1 cellular context compared by ENCODE assay signal in genomic region chr15:67399925-67400324, GRCh38.
TF ChIP-seq lines count a peak whose summit lies in the region.

No MANE protein-coding gene starts in this region.

TF ChIP-seq in K562, 482 proteins besides CTCF, POLR2A, EP300 and RAD21 (continued from another document and continues in another):
- TF ChIP-seq, protein P1, sequence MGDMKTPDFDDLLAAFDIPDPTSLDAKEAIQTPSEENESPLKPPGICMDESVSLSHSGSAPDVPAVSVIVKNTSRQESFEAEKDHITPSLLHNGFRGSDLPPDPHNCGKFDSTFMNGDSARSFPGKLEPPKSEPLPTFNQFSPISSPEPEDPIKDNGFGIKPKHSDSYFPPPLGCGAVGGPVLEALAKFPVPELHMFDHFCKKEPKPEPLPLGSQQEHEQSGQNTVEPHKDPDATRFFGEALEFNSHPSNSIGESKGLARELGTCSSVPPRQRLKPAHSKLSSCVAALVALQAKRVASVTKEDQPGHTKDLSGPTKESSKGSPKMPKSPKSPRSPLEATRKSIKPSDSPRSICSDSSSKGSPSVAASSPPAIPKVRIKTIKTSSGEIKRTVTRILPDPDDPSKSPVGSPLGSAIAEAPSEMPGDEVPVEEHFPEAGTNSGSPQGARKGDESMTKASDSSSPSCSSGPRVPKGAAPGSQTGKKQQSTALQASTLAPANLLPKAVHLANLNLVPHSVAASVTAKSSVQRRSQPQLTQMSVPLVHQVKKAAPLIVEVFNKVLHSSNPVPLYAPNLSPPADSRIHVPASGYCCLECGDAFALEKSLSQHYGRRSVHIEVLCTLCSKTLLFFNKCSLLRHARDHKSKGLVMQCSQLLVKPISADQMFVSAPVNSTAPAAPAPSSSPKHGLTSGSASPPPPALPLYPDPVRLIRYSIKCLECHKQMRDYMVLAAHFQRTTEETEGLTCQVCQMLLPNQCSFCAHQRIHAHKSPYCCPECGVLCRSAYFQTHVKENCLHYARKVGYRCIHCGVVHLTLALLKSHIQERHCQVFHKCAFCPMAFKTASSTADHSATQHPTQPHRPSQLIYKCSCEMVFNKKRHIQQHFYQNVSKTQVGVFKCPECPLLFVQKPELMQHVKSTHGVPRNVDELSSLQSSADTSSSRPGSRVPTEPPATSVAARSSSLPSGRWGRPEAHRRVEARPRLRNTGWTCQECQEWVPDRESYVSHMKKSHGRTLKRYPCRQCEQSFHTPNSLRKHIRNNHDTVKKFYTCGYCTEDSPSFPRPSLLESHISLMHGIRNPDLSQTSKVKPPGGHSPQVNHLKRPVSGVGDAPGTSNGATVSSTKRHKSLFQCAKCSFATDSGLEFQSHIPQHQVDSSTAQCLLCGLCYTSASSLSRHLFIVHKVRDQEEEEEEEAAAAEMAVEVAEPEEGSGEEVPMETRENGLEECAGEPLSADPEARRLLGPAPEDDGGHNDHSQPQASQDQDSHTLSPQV (IDR thresholded peaks at IDR 0.05), result peak; percentile 50; the same call in 1 of the 2 replicates
- no peak for TF ChIP-seq ESRRA (IDR thresholded peaks at IDR 0.05; ENCODE audit: borderline replicate concordance, low read depth)
- TF ChIP-seq CBX1 (IDR thresholded peaks at IDR 0.05; ENCODE audit: low read depth), result no peak
- TF ChIP-seq MAFG (tag; conservative IDR thresholded peaks at IDR 0.05), result peak; percentile 91
- no peak for TF ChIP-seq EP400 (IDR thresholded peaks at IDR 0.05)
- no peak for TF ChIP-seq ELF4 (CRISPR knock-in tag; IDR thresholded peaks at IDR 0.05)
- peak; percentile 72; the same call in 1 of the 2 replicates for TF ChIP-seq DPF2 (IDR thresholded peaks at IDR 0.05)
- TF ChIP-seq, protein P2, sequence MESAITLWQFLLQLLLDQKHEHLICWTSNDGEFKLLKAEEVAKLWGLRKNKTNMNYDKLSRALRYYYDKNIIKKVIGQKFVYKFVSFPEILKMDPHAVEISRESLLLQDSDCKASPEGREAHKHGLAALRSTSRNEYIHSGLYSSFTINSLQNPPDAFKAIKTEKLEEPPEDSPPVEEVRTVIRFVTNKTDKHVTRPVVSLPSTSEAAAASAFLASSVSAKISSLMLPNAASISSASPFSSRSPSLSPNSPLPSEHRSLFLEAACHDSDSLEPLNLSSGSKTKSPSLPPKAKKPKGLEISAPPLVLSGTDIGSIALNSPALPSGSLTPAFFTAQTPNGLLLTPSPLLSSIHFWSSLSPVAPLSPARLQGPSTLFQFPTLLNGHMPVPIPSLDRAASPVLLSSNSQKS (CRISPR knock-in tag; IDR thresholded peaks at IDR 0.05), result no peak
- no peak for TF ChIP-seq HBP1 (CRISPR knock-in tag; IDR thresholded peaks at IDR 0.05)
- TF ChIP-seq ZNF175 (CRISPR knock-in tag; IDR thresholded peaks at IDR 0.05; ENCODE audit: low read depth), result no peak
- TF ChIP-seq DACH1 (IDR thresholded peaks at IDR 0.05; ENCODE audit: partially characterized antibody), result peak; percentile 81
- TF ChIP-seq HDAC2 (IDR thresholded peaks at IDR 0.05), result no peak
- TF ChIP-seq CBFA2T2 (conservative IDR thresholded peaks at IDR 0.05), result peak; percentile 60
- TF ChIP-seq NCOR1 (IDR thresholded peaks at IDR 0.05), result 0 out of 2 replicates have a peak, but pooled peaks have one; percentile 17
- TF ChIP-seq DMBX1 (CRISPR knock-in tag; IDR thresholded peaks at IDR 0.05; ENCODE audit: borderline replicate concordance), result 0 out of 2 replicates have a peak, but pooled peaks have one; percentile 11
- TF ChIP-seq NFE2 (IDR thresholded peaks at IDR 0.05; ENCODE audit: low read depth), result 0 out of 2 replicates have a peak, but pooled peaks have one; percentile 24
- peak; percentile 51; the same call in 1 of the 2 replicates for TF ChIP-seq TEAD4 (IDR thresholded peaks at IDR 0.05; ENCODE audit: low read length)
- TF ChIP-seq TEAD4 (CRISPR knock-in tag; IDR thresholded peaks at IDR 0.05; ENCODE audit: borderline replicate concordance), result no peak
- peak in 1 of 2 experiments; percentile 48; a peak in 1 of 4 replicates for TF ChIP-seq SIN3A (IDR thresholded peaks at IDR 0.05; ENCODE audit: borderline replicate concordance in 2 of 2, control insufficient read depth in 1 of 2, low read depth in 2 of 2, low read length in 2 of 2)
- TF ChIP-seq YY1 (IDR thresholded peaks at IDR 0.05; ENCODE audit: borderline replicate concordance in 1 of 3, control insufficient read depth in 1 of 3, extremely low read depth in 1 of 3, insufficient read depth in 3 of 3, insufficient read length in 1 of 3, insufficient replicate concordance in 2 of 3, low read depth in 1 of 3, low read length in 2 of 3), result peak in 1 of 3 experiments; percentile 37
- no peak for TF ChIP-seq PRPF4 (IDR thresholded peaks at IDR 0.05; ENCODE audit: insufficient read depth, low read depth, low read length, poor library complexity, severe bottlenecking)
- TF ChIP-seq NFYB (IDR thresholded peaks at IDR 0.05; ENCODE audit: extremely low read depth, insufficient read length), result no peak
- TF ChIP-seq TCF3 (CRISPR knock-in tag; IDR thresholded peaks at IDR 0.05), result peak; percentile 56
- TF ChIP-seq NFIC (IDR thresholded peaks at IDR 0.05), result no peak
- TF ChIP-seq FOSL1 (tag; conservative IDR thresholded peaks at IDR 0.05), result peak; percentile 64
- TF ChIP-seq, protein P3, sequence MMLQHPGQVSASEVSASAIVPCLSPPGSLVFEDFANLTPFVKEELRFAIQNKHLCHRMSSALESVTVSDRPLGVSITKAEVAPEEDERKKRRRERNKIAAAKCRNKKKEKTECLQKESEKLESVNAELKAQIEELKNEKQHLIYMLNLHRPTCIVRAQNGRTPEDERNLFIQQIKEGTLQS (IDR thresholded peaks at IDR 0.05), result peak; percentile 29; the same call in 1 of the 2 replicates
- TF ChIP-seq, protein P3 (CRISPR knock-in tag; conservative IDR thresholded peaks at IDR 0.05), result no peak
- no peak for TF ChIP-seq CHD2 (IDR thresholded peaks at IDR 0.05; ENCODE audit: low read depth, low read length)
- no peak for TF ChIP-seq LEF1 (IDR thresholded peaks at IDR 0.05)
- TF ChIP-seq, protein P4, sequence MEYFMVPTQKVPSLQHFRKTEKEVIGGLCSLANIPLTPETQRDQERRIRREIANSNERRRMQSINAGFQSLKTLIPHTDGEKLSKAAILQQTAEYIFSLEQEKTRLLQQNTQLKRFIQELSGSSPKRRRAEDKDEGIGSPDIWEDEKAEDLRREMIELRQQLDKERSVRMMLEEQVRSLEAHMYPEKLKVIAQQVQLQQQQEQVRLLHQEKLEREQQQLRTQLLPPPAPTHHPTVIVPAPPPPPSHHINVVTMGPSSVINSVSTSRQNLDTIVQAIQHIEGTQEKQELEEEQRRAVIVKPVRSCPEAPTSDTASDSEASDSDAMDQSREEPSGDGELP (CRISPR knock-in tag; IDR thresholded peaks at IDR 0.05; ENCODE audit: borderline replicate concordance), result peak; percentile 43; the same call in 1 of the 2 replicates
- no peak for TF ChIP-seq SMARCA5 (IDR thresholded peaks at IDR 0.05)
- TF ChIP-seq, protein P5, sequence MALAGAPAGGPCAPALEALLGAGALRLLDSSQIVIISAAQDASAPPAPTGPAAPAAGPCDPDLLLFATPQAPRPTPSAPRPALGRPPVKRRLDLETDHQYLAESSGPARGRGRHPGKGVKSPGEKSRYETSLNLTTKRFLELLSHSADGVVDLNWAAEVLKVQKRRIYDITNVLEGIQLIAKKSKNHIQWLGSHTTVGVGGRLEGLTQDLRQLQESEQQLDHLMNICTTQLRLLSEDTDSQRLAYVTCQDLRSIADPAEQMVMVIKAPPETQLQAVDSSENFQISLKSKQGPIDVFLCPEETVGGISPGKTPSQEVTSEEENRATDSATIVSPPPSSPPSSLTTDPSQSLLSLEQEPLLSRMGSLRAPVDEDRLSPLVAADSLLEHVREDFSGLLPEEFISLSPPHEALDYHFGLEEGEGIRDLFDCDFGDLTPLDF (CRISPR knock-in tag; IDR thresholded peaks at IDR 0.05), result no peak
- no peak for TF ChIP-seq THRB (CRISPR knock-in tag; conservative IDR thresholded peaks at IDR 0.05)
- no peak for TF ChIP-seq NR1H2 (CRISPR knock-in tag; IDR thresholded peaks at IDR 0.05)
- TF ChIP-seq CBFA2T3 (IDR thresholded peaks at IDR 0.05), result peak; percentile 71
- peak; percentile 83 for TF ChIP-seq MAFF (IDR thresholded peaks at IDR 0.05; ENCODE audit: low read length)
- TF ChIP-seq SMARCA4 (IDR thresholded peaks at IDR 0.05), result peak; percentile 53; the same call in 1 of the 2 replicates
- TF ChIP-seq, protein P6, sequence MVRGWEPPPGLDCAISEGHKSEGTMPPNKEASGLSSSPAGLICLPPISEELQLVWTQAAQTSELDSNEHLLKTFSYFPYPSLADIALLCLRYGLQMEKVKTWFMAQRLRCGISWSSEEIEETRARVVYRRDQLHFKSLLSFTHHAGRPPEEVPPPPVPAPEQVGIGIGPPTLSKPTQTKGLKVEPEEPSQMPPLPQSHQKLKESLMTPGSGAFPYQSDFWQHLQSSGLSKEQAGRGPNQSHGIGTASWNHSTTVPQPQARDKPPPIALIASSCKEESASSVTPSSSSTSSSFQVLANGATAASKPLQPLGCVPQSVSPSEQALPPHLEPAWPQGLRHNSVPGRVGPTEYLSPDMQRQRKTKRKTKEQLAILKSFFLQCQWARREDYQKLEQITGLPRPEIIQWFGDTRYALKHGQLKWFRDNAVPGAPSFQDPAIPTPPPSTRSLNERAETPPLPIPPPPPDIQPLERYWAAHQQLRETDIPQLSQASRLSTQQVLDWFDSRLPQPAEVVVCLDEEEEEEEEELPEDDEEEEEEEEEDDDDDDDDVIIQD (CRISPR knock-in tag; IDR thresholded peaks at IDR 0.05), result no peak
- no peak for TF ChIP-seq HMG20B (CRISPR knock-in tag; IDR thresholded peaks at IDR 0.05)
- no peak for TF ChIP-seq NELFE (IDR thresholded peaks at IDR 0.05; ENCODE audit: insufficient read depth, insufficient read length)
- TF ChIP-seq ZNF639 (CRISPR knock-in tag; conservative IDR thresholded peaks at IDR 0.05 in 1 of 2, IDR thresholded peaks at IDR 0.05 in 1 of 2), result no peak
- peak; percentile 95 for TF ChIP-seq C11orf30 (IDR thresholded peaks at IDR 0.05; ENCODE audit: low read depth)
- TF ChIP-seq FOXJ2 (tag; IDR thresholded peaks at IDR 0.05), result no peak
- TF ChIP-seq TAF9B (IDR thresholded peaks at IDR 0.05; ENCODE audit: partially characterized antibody), result peak; percentile 72
- TF ChIP-seq ARID1B (IDR thresholded peaks at IDR 0.05), result peak; percentile 60
- TF ChIP-seq ZNF232 (CRISPR knock-in tag; IDR thresholded peaks at IDR 0.05), result no peak
- TF ChIP-seq RERE (CRISPR knock-in tag; IDR thresholded peaks at IDR 0.05; ENCODE audit: borderline replicate concordance), result no peak
